ENCODE assay signal across 9 cellular contexts in genomic region chr4:94621491-94622080, GRCh38.
DNase-seq lines count a peak whose midpoint lies in the region; ATAC-seq and TF ChIP-seq lines count a peak whose summit lies in the region.
"Had no signal": no experiment of that assay in that cellular context is flagged by ENCODE, and none has a peak within 500 bp of the region (broad histone marks: within the 10 kb centered on the region; RNA-seq: fewer than 3 reads in every experiment).

No MANE protein-coding gene starts in this region.

- H3K36me3 Mint-ChIP-seq in naive B cell: peaks cover 0 to 18% of the 10 kb centered on the region in 2 donors

- CTCF ChIA-PET in AG04450 (lab: Charles Lee): interaction anchor here (0.5 to 6.1 kb wide), 34 partner anchors 9 to 535 kb away, joined by 3 to 118 read pairs (median 4); no protein-coding TSS in a partner anchor

- H3K27me3 Mint-ChIP-seq in naive B cell: no peaks in the 10 kb centered on the region
- H3K27me3 Mint-ChIP-seq: naive thymus-derived CD8-positive, alpha-beta T cell had no signal

- H3K4me3 ChIP-seq in AG04450 (ENCODE audit: low read depth, low read length) (no peak overlapping the region), coronary artery (no peak overlapping the region)

- H3K27ac Mint-ChIP-seq in naive B cell: no peak overlapping the region

- ATAC-seq in HG02610 (IDR thresholded peaks at IDR 0.05; ENCODE audit: unreplicated experiment): peak; percentile 55
- no peak for ATAC-seq in naive B cell (ENCODE audit: low read depth in 2 of 2)
- ATAC-seq: naive thymus-derived CD8-positive, alpha-beta T cell had no signal

- POLR2A ChIA-PET in AG04450 (lab: Yijun Ruan, JAX): no interaction called here

- H3K27ac ChIP-seq in AG04450 (ENCODE audit: low read depth, low read length): no peak overlapping the region
- no peak overlapping the region for H3K27ac ChIP-seq in coronary artery

- DNase-seq in AG04450 (ENCODE audit: low read depth, low spot score) (no peak), ELR (ENCODE audit: low read depth) (peak; percentile 66), NCI-H82 treated with DMSO at 0.1 percent for 48 hours (lab: John Stamatoyannopoulos, UW; ENCODE audit: unreplicated experiment) (peak; percentile 6), coronary artery (ENCODE audit: low spot score) (no peak), naive B cell (peak; percentile 2), 8988T (no peak)
- no peak for DNase-seq in activated CD8-positive, alpha-beta memory T cell treated with anti-CD3 and anti-CD28 coated beads for 24 hours

- no peaks in the 10 kb centered on the region for H3K9me3 ChIP-seq in AG04450 (ENCODE audit: control insufficient read depth, insufficient read depth, low read length)

- no peak overlapping the region for H3K4me3 Mint-ChIP-seq in naive B cell
- H3K4me3 Mint-ChIP-seq: naive thymus-derived CD8-positive, alpha-beta T cell had no signal

- H3K9me3 Mint-ChIP-seq in naive B cell: no peaks in the 10 kb centered on the region
- H3K9me3 Mint-ChIP-seq: naive thymus-derived CD8-positive, alpha-beta T cell had no signal

- TF ChIP-seq CTCF in AG04450 (IDR thresholded peaks at IDR 0.05; ENCODE audit: low read depth, low read length) (peak; percentile 86), coronary artery (IDR thresholded peaks at IDR 0.05) (peak; percentile 68)

- no peaks in the 10 kb centered on the region for H3K4me1 Mint-ChIP-seq in naive B cell
- H3K4me1 Mint-ChIP-seq: naive thymus-derived CD8-positive, alpha-beta T cell had no signal

- no peaks in the 10 kb centered on the region for H3K27me3 ChIP-seq in AG04450 (ENCODE audit: control insufficient read depth, insufficient read depth, low read length)

Comparison
In these comparisons a context has a peak if more than half of its experiments do, and no peak if none do; other contexts are left out.
1. DNase-seq: peak in ELR (single experiment), NCI-H82 treated with DMSO at 0.1 percent for 48 hours (single experiment) and naive B cell (single experiment); none in AG04450 (single experiment), coronary artery (single experiment), 8988T (single experiment) and activated CD8-positive, alpha-beta memory T cell treated with anti-CD3 and anti-CD28 coated beads for 24 hours (single experiment).